6 cellular contexts compared by ENCODE assay signal in the genomic region with DNA sequence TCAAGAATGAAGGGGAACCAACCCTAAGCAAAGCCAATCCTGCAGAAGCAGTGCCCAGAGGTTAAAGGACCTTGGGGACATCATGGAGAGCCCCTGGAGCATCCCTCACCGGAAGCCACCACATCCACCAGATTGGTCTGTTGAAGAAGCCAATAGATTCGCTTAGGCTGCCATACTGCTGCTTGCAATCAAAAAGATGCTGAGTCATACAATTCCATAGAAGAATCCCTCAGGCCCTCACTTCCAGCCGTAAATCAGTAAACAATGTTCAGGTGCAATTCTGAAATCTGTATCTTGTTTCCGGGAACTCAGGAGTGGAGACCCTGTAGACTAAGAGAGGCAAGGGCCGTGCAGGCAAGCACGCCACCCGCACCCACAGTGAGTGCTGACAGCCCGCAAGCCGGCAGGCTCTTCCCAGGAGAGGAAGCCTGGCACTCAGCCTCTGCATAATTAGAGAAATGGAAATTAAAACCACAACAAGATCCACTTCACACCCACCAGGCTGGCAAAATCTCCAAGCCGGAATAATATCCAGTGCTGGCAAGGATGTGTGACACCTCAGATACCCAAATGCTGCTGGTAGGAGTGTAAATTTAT.
DNase-seq lines count a peak whose midpoint lies in the region; ATAC-seq, FAIRE-seq and TF ChIP-seq lines count a peak whose summit lies in the region.
"Not testable (repeated sequence)": the region's sequence is repeated elsewhere in the genome, so short reads cannot be mapped to it uniquely, and the experiment has no call there.

No MANE protein-coding gene starts in this region.

- H3K9me3 ChIP-seq in IMR-90 (ENCODE audit: control insufficient read depth, insufficient read depth, low read length); K562 (replicated peaks; ENCODE audit: control insufficient read depth, insufficient read depth, low read depth, low read length): not testable (repeated sequence)

- not testable (repeated sequence) for H4K5ac ChIP-seq in IMR-90 (ENCODE audit: low read depth, low read length)

- not testable (repeated sequence) for FAIRE-seq in K562 (lab: Jason Lieb, UNC)

- TF ChIP-seq EP300 in K562 (IDR thresholded peaks at IDR 0.05; ENCODE audit: low read length): not testable (repeated sequence)

- not testable (repeated sequence) for H2AFZ ChIP-seq in IMR-90 (replicated peaks; ENCODE audit: low read length, poor library complexity); K562 (ENCODE audit: low read depth, low read length)

- in situ Hi-C loops in IMR-90 (cut with MboI; ENCODE audit: low sequenced_read_pairs); K562 (cut with MboI): not testable (repeated sequence)

- H2BK15ac ChIP-seq in IMR-90 (ENCODE audit: low read depth, low read length): not testable (repeated sequence)

- not testable (repeated sequence) for H2AK5ac ChIP-seq in IMR-90 (ENCODE audit: low read depth, low read length)

- H3K27me3 ChIP-seq in IMR-90 (ENCODE audit: control insufficient read depth, insufficient read depth, low read length); K562 (ENCODE audit: control insufficient read depth in 2 of 2, insufficient read depth in 2 of 2, low read length in 2 of 2): not testable (repeated sequence)

- not testable (repeated sequence) for H2BK120ac ChIP-seq in IMR-90 (ENCODE audit: low read depth, low read length)

- not testable (repeated sequence) for BruUV-seq in IMR-90 (replicated peaks; lab: Mats Ljungman, UMichigan); K562 (replicated peaks; lab: Mats Ljungman, UMichigan)

- no CpG with 5 or more reads among the region's 10 CpGs for WGBS in IMR-90 (ENCODE audit: extremely low coverage in 2 of 2, insufficient read length in 1 of 2), 2 experiments
- WGBS in K562 (ENCODE audit: insufficient coverage, low coverage, missing lambda C conversion rate): 56% methylated on average over 8 of the region's 10 CpGs

- not testable (repeated sequence) for H3K18ac ChIP-seq in IMR-90 (ENCODE audit: low read depth, low read length)

- H4K20me1 ChIP-seq in IMR-90 (ENCODE audit: insufficient read depth, low read length); K562 (replicated peaks; ENCODE audit: control insufficient read depth, insufficient read depth, low read length): not testable (repeated sequence)

- H2BK20ac ChIP-seq in IMR-90 (ENCODE audit: low read depth, low read length): not testable (repeated sequence)

- TF ChIP-seq RAD21 in IMR-90 (IDR thresholded peaks at IDR 0.05; ENCODE audit: low read length); K562 (CRISPR knock-in tag; conservative IDR thresholded peaks at IDR 0.05 in 1 of 2, IDR thresholded peaks at IDR 0.05 in 1 of 2): not testable (repeated sequence)

- H3K23ac ChIP-seq in IMR-90 (ENCODE audit: low read depth, low read length): not testable (repeated sequence)

- not testable (repeated sequence) for H4K91ac ChIP-seq in IMR-90 (ENCODE audit: insufficient read depth, low read depth, low read length)

- not testable (repeated sequence) for H3K9me1 ChIP-seq in IMR-90 (ENCODE audit: insufficient read depth, low read length); K562 (ENCODE audit: control insufficient read depth, insufficient read depth, low read length)

- not testable (repeated sequence) for H3K79me1 ChIP-seq in IMR-90 (ENCODE audit: low read depth in 1 of 2, low read length in 2 of 2)

- H2BK5ac ChIP-seq in IMR-90 (ENCODE audit: low read depth, low read length, poor library complexity, severe bottlenecking): not testable (repeated sequence)

- not testable (repeated sequence) for H3K27ac ChIP-seq in IMR-90 (ENCODE audit: insufficient read depth, low read length); K562 (ENCODE audit: extremely low read depth, low read depth, low read length)

- not testable (repeated sequence) for ATAC-seq in IMR-90 (ENCODE audit: low read depth); K562

- intact Hi-C loops in IMR-90 (cut with micrococcal nuclease); K562 (cut with micrococcal nuclease): not testable (repeated sequence)

- not testable (repeated sequence) for H3K36me3 ChIP-seq in IMR-90 (ENCODE audit: control insufficient read depth, insufficient read depth, low read length); K562 (ENCODE audit: control insufficient read depth, insufficient read depth, low read length)

- H3K14ac ChIP-seq in IMR-90 (replicated peaks; ENCODE audit: low read depth, low read length): not testable (repeated sequence)

- DNase-seq in DMS153 (lab: John Stamatoyannopoulos, UW) (peak; percentile 29), NCI-H1105 treated with DMSO at 0.1 percent for 48 hours (lab: John Stamatoyannopoulos, UW) (peak; percentile 20), cerebellum (ENCODE audit: low spot score) (peak; percentile 7), occipital lobe (lab: John Stamatoyannopoulos, UW) (peak; percentile 5)
- not testable (repeated sequence) for DNase-seq in IMR-90; K562 (ENCODE audit: extremely low read depth in 1 of 4, low spot score in 3 of 4)

- H3K4me3 ChIP-seq in IMR-90 (ENCODE audit: insufficient read depth, low read depth, low read length); K562: not testable (repeated sequence)

- POLR2A ChIA-PET in IMR-90 (lab: Charles Lee; ENCODE audit: unreplicated experiment); K562 (lab: Yijun Ruan, JAX): not testable (repeated sequence)

- H3K56ac ChIP-seq in IMR-90 (ENCODE audit: extremely low read depth, insufficient read depth, low read length): not testable (repeated sequence)

- not testable (repeated sequence) for TF ChIP-seq CTCF in IMR-90 (conservative IDR thresholded peaks at IDR 0.05; ENCODE audit: low read depth, low read length); K562 (IDR thresholded peaks at IDR 0.05 in 2 of 3, conservative IDR thresholded peaks at IDR 0.05 in 1 of 3; ENCODE audit: insufficient read depth in 2 of 3, low read depth in 1 of 3, low read length in 3 of 3)

- not testable (repeated sequence) for H3K9ac ChIP-seq in IMR-90 (ENCODE audit: low read depth, low read length); K562 (ENCODE audit: insufficient read depth in 1 of 2, low read depth in 2 of 2, low read length in 2 of 2)

- TF ChIP-seq POLR2A in IMR-90 (IDR thresholded peaks at IDR 0.05; ENCODE audit: low read depth, low read length); K562 (conservative IDR thresholded peaks at IDR 0.05): not testable (repeated sequence)

- not testable (repeated sequence) for H3K4ac ChIP-seq in IMR-90 (ENCODE audit: low read depth, low read length)

- dilution Hi-C loops in IMR-90 (cut with HindIII; ENCODE audit: low sequenced_read_pairs, unreplicated experiment): not testable (repeated sequence)

- not testable (repeated sequence) for H3K4me1 ChIP-seq in IMR-90 (ENCODE audit: control insufficient read depth, insufficient read depth, low read length); K562 (replicated peaks in 1 of 2; ENCODE audit: control insufficient read depth in 2 of 2, insufficient read depth in 2 of 2, low read length in 2 of 2)

- CTCF ChIA-PET in IMR-90 (lab: Yijun Ruan, JAX); K562 (lab: Yijun Ruan, JAX; ENCODE audit: low intra/inter-chr PET ratio): not testable (repeated sequence)

- H2AK9ac ChIP-seq in IMR-90 (replicated peaks; ENCODE audit: low read depth, low read length, poor library complexity): not testable (repeated sequence)

- H3K79me2 ChIP-seq in K562 (ENCODE audit: control insufficient read depth, insufficient read depth, low read length): not testable (repeated sequence)

- not testable (repeated sequence) for H3K4me2 ChIP-seq in IMR-90 (ENCODE audit: low read depth, low read length); K562 (ENCODE audit: insufficient read depth, low read length)

- H4K8ac ChIP-seq in IMR-90 (ENCODE audit: low read depth in 2 of 2, low read length in 2 of 2): not testable (repeated sequence)

TF ChIP-seq in IMR-90, 13 proteins besides CTCF, POLR2A, EP300 and RAD21:
- peak; percentile 29; the same call in 1 of the 2 replicates for TF ChIP-seq MAFK (IDR thresholded peaks at IDR 0.05; ENCODE audit: low read depth, low read length)
TF ChIP-seq in IMR-90: peak in this region for 1; not testable (repeated sequence) for 12.

TF ChIP-seq in K562, 482 proteins besides CTCF, POLR2A, EP300 and RAD21:
- TF ChIP-seq NFE2L1 (tag; IDR thresholded peaks at IDR 0.05; ENCODE audit: borderline replicate concordance, low read depth) (0 out of 2 replicates have a peak, but pooled peaks have one; percentile 29), MAFF (IDR thresholded peaks at IDR 0.05; ENCODE audit: low read length) (peak; percentile 60; the same call in 1 of the 2 replicates), C11orf30 (IDR thresholded peaks at IDR 0.05; ENCODE audit: low read depth) (peak; percentile 73), NFE2 (IDR thresholded peaks at IDR 0.05; ENCODE audit: low read depth) (peak; percentile 37; the same call in 1 of the 2 replicates), MAFG (tag; conservative IDR thresholded peaks at IDR 0.05) (peak; percentile 87), ZNF316 (IDR thresholded peaks at IDR 0.05) (peak; percentile 69), MAFK (IDR thresholded peaks at IDR 0.05; ENCODE audit: low read length) (peak; percentile 58; the same call in 1 of the 2 replicates)
